17 cellular contexts compared by ENCODE assay signal in the genomic region with DNA sequence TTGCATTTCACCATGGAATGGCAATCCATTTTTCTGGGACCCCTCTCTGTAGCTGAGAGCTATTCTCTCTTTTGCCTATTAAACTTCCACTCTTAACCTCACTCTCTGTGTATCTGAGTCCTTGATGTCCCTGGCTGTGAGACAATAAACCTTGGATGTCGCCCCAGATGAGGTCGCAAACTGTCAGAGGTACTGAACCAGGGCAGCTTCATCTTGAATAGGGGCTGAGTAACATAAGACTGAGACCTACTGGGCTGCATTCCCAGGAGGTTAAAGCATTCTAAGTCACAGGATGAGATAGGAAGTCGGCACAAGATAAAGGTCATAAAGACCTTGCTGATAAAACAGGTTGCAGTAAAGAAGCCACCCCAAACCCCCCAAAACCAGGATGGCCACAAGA.
A peak's percentile ranks its signal among the peaks of the same experiment; 100 is the strongest.
DNase-seq lines count a peak whose midpoint lies in the region; ATAC-seq, FAIRE-seq and TF ChIP-seq lines count a peak whose summit lies in the region.
"Had no signal": no experiment of that assay in that cellular context is flagged by ENCODE, and none has a peak within 500 bp of the region (broad histone marks: within the 10 kb centered on the region; RNA-seq: fewer than 3 reads in every experiment).

No MANE protein-coding gene starts in this region.

- H3K4me3 Mint-ChIP-seq in astrocyte (ENCODE audit: unreplicated experiment) (no peak overlapping the region), nephron (no peak overlapping the region)
- H3K4me3 Mint-ChIP-seq: activated CD8-positive, alpha-beta T cell treated with anti-CD3 and anti-CD28 coated beads, Interleukin-2, amount 10 ng/mL, durations not matched to agents 7 days and 5 days had no signal

- H3K4me3 ChIP-seq in HUES48 (ENCODE audit: low read depth, low read length) (peak overlapping the region; percentile 39), astrocyte (ENCODE audit: insufficient read depth, low read depth, low read length) (no peak overlapping the region), left lung (no peak overlapping the region)

- peaks cover 67% of the 10 kb centered on the region for H4K20me1 ChIP-seq in astrocyte (ENCODE audit: insufficient read depth, low read length)

- H3K27me3 ChIP-seq in HUES48 (ENCODE audit: control insufficient read depth, insufficient read depth, low read length) (no peaks in the 10 kb centered on the region), astrocyte (ENCODE audit: insufficient read depth, low read length) (no peaks in the 10 kb centered on the region), left lung (no peaks in the 10 kb centered on the region)
- H3K27me3 ChIP-seq: BE2C had no signal

- intact Hi-C loops in left ventricle myocardium superior (cut with micrococcal nuclease) = no loop called here
- intact Hi-C loops in left lung (cut with DNase I) = no loop called here

- peak overlapping the region; percentile 87 for H3K27ac ChIP-seq in HUES48 (ENCODE audit: low read depth, low read length)
- H3K27ac ChIP-seq in astrocyte (ENCODE audit: low read depth, low read length) = no peak overlapping the region
- no peak overlapping the region for H3K27ac ChIP-seq in left lung

- no peak for FAIRE-seq in astrocyte (lab: Jason Lieb, UNC)
- FAIRE-seq: islet of Langerhans had no signal

- H3K27ac Mint-ChIP-seq in astrocyte (ENCODE audit: unreplicated experiment) = no peak overlapping the region
- peak overlapping the region in 2 of 3 experiments; percentile 6 to 26 for H3K27ac Mint-ChIP-seq in nephron
- H3K27ac Mint-ChIP-seq: activated CD8-positive, alpha-beta T cell treated with anti-CD3 and anti-CD28 coated beads, Interleukin-2, amount 10 ng/mL, durations not matched to agents 7 days and 5 days had no signal

- no peak overlapping the region for H2AFZ ChIP-seq in astrocyte (ENCODE audit: low read depth, low read length)

- H3K36me3 Mint-ChIP-seq in astrocyte (ENCODE audit: low read depth, unreplicated experiment) = peaks cover 24% of the 10 kb centered on the region
- peaks cover 57% of the 10 kb centered on the region for H3K36me3 Mint-ChIP-seq in nephron (ENCODE audit: low read depth)

- H3K27me3 Mint-ChIP-seq in astrocyte (ENCODE audit: low read depth, unreplicated experiment) (no peaks in the 10 kb centered on the region), nephron (ENCODE audit: low read depth) (no peaks in the 10 kb centered on the region)

- H3K4me1 ChIP-seq in HUES48 (ENCODE audit: control insufficient read depth, insufficient read depth, low read length) (peaks cover 53% of the 10 kb centered on the region), astrocyte (ENCODE audit: insufficient read depth, low read length) (no peaks in the 10 kb centered on the region), left lung (peaks cover 0 to 6% of the 10 kb centered on the region in 2 donors)
- H3K4me1 ChIP-seq: BE2C had no signal

- peaks cover 8% of the 10 kb centered on the region for H3K36me3 ChIP-seq in HUES48 (ENCODE audit: control insufficient read depth, insufficient read depth, low read length)
- H3K36me3 ChIP-seq in astrocyte (ENCODE audit: insufficient read depth, low read length) = peaks cover 2% of the 10 kb centered on the region
- H3K36me3 ChIP-seq in left lung = peaks cover 0 to 15% of the 10 kb centered on the region in 2 donors

- peak overlapping the region; percentile 30; the same call in 1 of the 2 replicates for H3K9ac ChIP-seq in HUES48 (ENCODE audit: low read depth, low read length)
- no peak overlapping the region for H3K9ac ChIP-seq in astrocyte (ENCODE audit: low read length)

- no peaks in the 10 kb centered on the region for H3K9me3 ChIP-seq in HUES48 (ENCODE audit: control insufficient read depth, insufficient read depth, low read length)
- H3K9me3 ChIP-seq in astrocyte (ENCODE audit: insufficient read depth, low read depth, low read length) = no peaks in the 10 kb centered on the region
- no peaks in the 10 kb centered on the region for H3K9me3 ChIP-seq in left lung
- H3K9me3 ChIP-seq: BE2C had no signal

- no peak overlapping the region for H3K4me2 ChIP-seq in astrocyte (ENCODE audit: low read length)

- H3K4me1 Mint-ChIP-seq in astrocyte (ENCODE audit: low read depth, unreplicated experiment) (peaks cover 11% of the 10 kb centered on the region), nephron (peaks cover 14% of the 10 kb centered on the region)

- peak; percentile 8 for DNase-seq in astrocyte (ENCODE audit: low read depth)
- peak; percentile 43 for DNase-seq in left ventricle myocardium superior
- no peak for DNase-seq in stimulated activated naive CD8-positive, alpha-beta T cell treated with anti-CD3 and anti-CD28 coated beads, Interleukin-15, Interleukin-2, amounts not matched to agents 100 U/mL and 50 U/mL, for 24 hours
- DNase-seq in left lung = no peak
- no peak for DNase-seq in foreskin melanocyte
- no peak for DNase-seq in SIG-M5 treated with dmso at 0.1 percent for 504 hours (lab: John Stamatoyannopoulos, UW; ENCODE audit: unreplicated experiment)
- DNase-seq: activated CD8-positive, alpha-beta T cell treated with anti-CD3 and anti-CD28 coated beads, Interleukin-2, amount 10 ng/mL, durations not matched to agents 7 days and 5 days; aorta; BE2C; H7; KBM-7; NCI-H1417 treated with DMSO at 0.1 percent for 48 hours; NCI-H510A treated with DMSO at 0.1 percent for 48 hours; PC-3 had no signal

- H3K9me3 Mint-ChIP-seq in astrocyte (ENCODE audit: unreplicated experiment) (no peaks in the 10 kb centered on the region), nephron (no peaks in the 10 kb centered on the region)

- peak; percentile 97 for ATAC-seq in left ventricle myocardium superior
- ATAC-seq in stimulated activated naive CD8-positive, alpha-beta T cell treated with anti-CD3 and anti-CD28 coated beads, Interleukin-15, Interleukin-2, amounts not matched to agents 100 U/mL and 50 U/mL, for 24 hours = no peak
- ATAC-seq in left lung = no peak
- ATAC-seq: activated CD8-positive, alpha-beta T cell treated with anti-CD3 and anti-CD28 coated beads, Interleukin-2, amount 10 ng/mL, durations not matched to agents 7 days and 5 days; PC-3 had no signal

- TF ChIP-seq CTCF in astrocyte (IDR thresholded peaks at IDR 0.05; ENCODE audit: insufficient read depth, low read depth, low read length) (no peak), nephron (IDR thresholded peaks at IDR 0.05; ENCODE audit: unreplicated experiment in 3 of 3) (no peak), left lung (IDR thresholded peaks at IDR 0.05) (no peak)

- H3K79me2 ChIP-seq in astrocyte (ENCODE audit: insufficient read depth, low read length) = peaks cover 60% of the 10 kb centered on the region

Comparison
In these comparisons a context has a peak if more than half of its experiments do, and no peak if none do; other contexts are left out.
1. DNase-seq: peak in astrocyte (single experiment) and left ventricle myocardium superior (single experiment); none in stimulated activated naive CD8-positive, alpha-beta T cell treated with anti-CD3 and anti-CD28 coated beads, Interleukin-15, Interleukin-2, amounts not matched to agents 100 U/mL and 50 U/mL, for 24 hours (single experiment), left lung (0 of 2), foreskin melanocyte (single experiment) and SIG-M5 treated with dmso at 0.1 percent for 504 hours (single experiment).